ENCODE assay signal across 8 cellular contexts in genomic region chr5:133025804-133026663, GRCh38. TPM values are rescaled to one million over a fixed set of nuclear protein-coding genes. Genes with fewer than 3 reads are reported as not detected.
DNase-seq lines count a peak whose midpoint lies in the region; ATAC-seq lines count a peak whose summit lies in the region.

Gene ZCCHC10, minus strand, starts transcription at chr5:133026549. Its CDS starts 12 bp downstream, at chr5:133026537.

- peak within 1 kb of the TSS; percentile 96 for H3K27ac ChIP-seq in mesenchymal stem cell (ENCODE audit: low read length, poor library complexity, severe bottlenecking)

- H2BK5ac ChIP-seq in mesenchymal stem cell (ENCODE audit: low read depth, low read length, poor library complexity, severe bottlenecking) = peak within 1 kb of the TSS; percentile 69

- H2BK120ac ChIP-seq in mesenchymal stem cell (ENCODE audit: low read depth, low read length) = peak within 1 kb of the TSS; percentile 85

- H3K4me1 ChIP-seq in mesenchymal stem cell (ENCODE audit: control insufficient read depth, insufficient read depth, low read depth, low read length) = no peaks in the 10 kb centered on the region

- H3K23ac ChIP-seq in mesenchymal stem cell (ENCODE audit: low read length in 2 of 2) = no peak within 1 kb of the TSS

- peak within 1 kb of the TSS in 1 of 2 experiments; percentile 80 for H3K14ac ChIP-seq in mesenchymal stem cell (ENCODE audit: low read length in 2 of 2)

- H4K91ac ChIP-seq in mesenchymal stem cell (ENCODE audit: low read length) = peak within 1 kb of the TSS; percentile 80

- no peaks in the 10 kb centered on the region for H3K9me3 ChIP-seq in mesenchymal stem cell (ENCODE audit: control insufficient read depth, low read length)

- H3K27ac Mint-ChIP-seq in effector memory CD8-positive, alpha-beta T cell = peak within 1 kb of the TSS; percentile 96 to 97

- DNase-seq in COLO829 (ENCODE audit: low spot score) (peak; percentile 91), HUDEP-2 (lab: John Stamatoyannopoulos, UW; ENCODE audit: unreplicated experiment in 76 of 76) (peak in 75 of 76 experiments; percentile 21 to 91 (median 80)), NOMO-1 treated with dmso at 0.1 percent for 144 hours (lab: John Stamatoyannopoulos, UW; ENCODE audit: unreplicated experiment) (peak; percentile 85), mesenchymal stem cell (peak; percentile 95)
- peak; percentile 71 to 76 (median 76) for DNase-seq in activated CD8-positive, alpha-beta memory T cell treated with anti-CD3 and anti-CD28 coated beads for 48 hours (ENCODE audit: low read depth in 2 of 3, low spot score in 2 of 3)
- peak; percentile 86 to 89 (median 87) for DNase-seq in effector memory CD8-positive, alpha-beta T cell
- peak; percentile 74 for DNase-seq in stimulated activated CD8-positive, alpha-beta memory T cell treated with anti-CD3 and anti-CD28 coated beads, Interleukin-12 subunit alpha, Interleukin-12 subunit beta, amount 100 ng/mL, for 24 hours (ENCODE audit: extremely low read depth)

- H3K36me3 ChIP-seq in mesenchymal stem cell (ENCODE audit: control insufficient read depth in 1 of 2, insufficient read depth in 2 of 2, low read depth in 1 of 2, low read length in 2 of 2) = peaks cover 3 to 10% of the 10 kb centered on the region in 2 experiments

- peak; percentile 94 for ATAC-seq in GM21381 (IDR thresholded peaks at IDR 0.05; ENCODE audit: unreplicated experiment)
- peak; percentile 99 for ATAC-seq in effector memory CD8-positive, alpha-beta T cell (replicated peaks)

- no peak within 1 kb of the TSS for H2AK5ac ChIP-seq in mesenchymal stem cell (ENCODE audit: low read length, severe bottlenecking)

- H3K9ac ChIP-seq in mesenchymal stem cell (ENCODE audit: low read length) = peak within 1 kb of the TSS; percentile 99

- peak within 1 kb of the TSS; percentile 98 for H2BK15ac ChIP-seq in mesenchymal stem cell (ENCODE audit: low read depth, poor library complexity, severe bottlenecking)

- peaks cover 2% of the 10 kb centered on the region for H3K79me1 ChIP-seq in mesenchymal stem cell (replicated peaks; ENCODE audit: low read length, poor library complexity, severe bottlenecking)

- H3K4me3 Mint-ChIP-seq in effector memory CD8-positive, alpha-beta T cell = peak within 1 kb of the TSS; percentile 90 to 95

- H4K8ac ChIP-seq in mesenchymal stem cell (ENCODE audit: low read length) = peak within 1 kb of the TSS; percentile 95

- peaks cover 16 to 20% of the 10 kb centered on the region in 2 donors for H3K4me1 Mint-ChIP-seq in effector memory CD8-positive, alpha-beta T cell (ENCODE audit: low read depth in 2 of 2)

- H3K27me3 Mint-ChIP-seq in effector memory CD8-positive, alpha-beta T cell = no peaks in the 10 kb centered on the region

- peak within 1 kb of the TSS; percentile 75 for H2AFZ ChIP-seq in mesenchymal stem cell (ENCODE audit: low read depth, low read length)

- no peaks in the 10 kb centered on the region for H3K9me3 Mint-ChIP-seq in effector memory CD8-positive, alpha-beta T cell

- H3K4me3 ChIP-seq in mesenchymal stem cell (ENCODE audit: insufficient read depth in 1 of 2, low read depth in 1 of 2, low read length in 2 of 2) = peak within 1 kb of the TSS; percentile 87 to 88

- WGBS in mesenchymal stem cell = under 1% methylated on average over 52 of the region's 53 CpGs

- H3K36me3 Mint-ChIP-seq in effector memory CD8-positive, alpha-beta T cell (ENCODE audit: insufficient read depth) = peaks cover 21% of the 10 kb centered on the region

- H3K4me2 ChIP-seq in mesenchymal stem cell (ENCODE audit: low read length, poor library complexity, severe bottlenecking) = peak within 1 kb of the TSS; percentile 60

- H2BK12ac ChIP-seq in mesenchymal stem cell (ENCODE audit: low read length in 2 of 2) = no peak within 1 kb of the TSS

- H3K4ac ChIP-seq in mesenchymal stem cell (ENCODE audit: low read depth in 1 of 2, low read length in 2 of 2) = peak within 1 kb of the TSS; percentile 54 to 81

- peak within 1 kb of the TSS; percentile 76 to 93 for H3K18ac ChIP-seq in mesenchymal stem cell (ENCODE audit: low read depth in 1 of 2, low read length in 2 of 2)

- no peaks in the 10 kb centered on the region for H3K27me3 ChIP-seq in mesenchymal stem cell (ENCODE audit: control insufficient read depth in 1 of 2, insufficient read depth in 1 of 2, low read length in 2 of 2)

RNA-seq across cellular contexts. Expression of gene ZCCHC10, which starts in this region (rescaled TPM):
- polyA plus RNA-seq in mesenchymal stem cell (2013, experiment 1 of 2) = 37.4 TPM
- polyA plus RNA-seq in mesenchymal stem cell (2013, experiment 2 of 2) = 36.9 TPM

Comparison
In these comparisons a context has a peak if more than half of its experiments do, and no peak if none do; other contexts are left out.
1. Peak in every context shown above with its lines: DNase-seq, ATAC-seq, H3K4me3 ChIP-seq and H3K27ac ChIP-seq.